In genomic region chr16:69296771-69297170, GRCh38 we compare ENCODE assay signal across 2 cellular contexts. TPM values are rescaled to one million over a fixed set of nuclear protein-coding genes. Genes with fewer than 3 reads are reported as not detected.
"Had no signal": no experiment of that assay in that cellular context is flagged by ENCODE, and none has a peak within 500 bp of the region (broad histone marks: within the 10 kb centered on the region; RNA-seq: fewer than 3 reads in every experiment).

No MANE protein-coding gene starts in this region.

RNA-seq across cellular contexts. Expression of gene TMED6, which starts 54.8 kb away (rescaled TPM):
- total RNA-seq: LHCN-M2, M059J had no signal
